22 cellular contexts compared by ENCODE assay signal in genomic region chr2:157355618-157356017, GRCh38. TPM values are rescaled to one million over a fixed set of nuclear protein-coding genes. Genes with fewer than 3 reads are reported as not detected.
DNase-seq lines count a peak whose midpoint lies in the region; ATAC-seq, FAIRE-seq and TF ChIP-seq lines count a peak whose summit lies in the region.
"Had no signal": no experiment of that assay in that cellular context is flagged by ENCODE, and none has a peak within 500 bp of the region (broad histone marks: within the 10 kb centered on the region; RNA-seq: fewer than 3 reads in every experiment).

No MANE protein-coding gene starts in this region.

- no peaks in the 10 kb centered on the region for H3K9me3 ChIP-seq in K562 (replicated peaks; ENCODE audit: control insufficient read depth, insufficient read depth, low read depth, low read length)
- H3K9me3 ChIP-seq: Caco-2 had no signal

- TF ChIP-seq POLR2A in K562 (conservative IDR thresholded peaks at IDR 0.05) = no peak

- H3K27ac ChIP-seq in K562 (ENCODE audit: extremely low read depth, low read depth, low read length) = no peak overlapping the region
- H3K27ac ChIP-seq: coronary artery had no signal

- no peak overlapping the region for H3K27ac Mint-ChIP-seq in activated CD4-positive, alpha-beta T cell treated with anti-CD3 and anti-CD28 coated beads, Interleukin-2, amount 10 ng/mL, durations not matched to agents 24 days and 14 days
- H3K27ac Mint-ChIP-seq: IgD-negative memory B cell had no signal

- H3K27me3 ChIP-seq in K562 (ENCODE audit: control insufficient read depth in 2 of 2, insufficient read depth in 2 of 2, low read length in 2 of 2) = no peaks in the 10 kb centered on the region

- H3K4me3 Mint-ChIP-seq in activated CD4-positive, alpha-beta T cell treated with anti-CD3 and anti-CD28 coated beads, Interleukin-2, amount 10 ng/mL, durations not matched to agents 24 days and 14 days = no peak overlapping the region
- H3K4me3 Mint-ChIP-seq: IgD-negative memory B cell had no signal

- ATAC-seq in K562 = peak; percentile 26; the same call in 1 of the 3 replicates
- no peak for ATAC-seq in HG03175 (IDR thresholded peaks at IDR 0.05; ENCODE audit: unreplicated experiment)
- ATAC-seq: activated CD4-positive, CD25-positive, alpha-beta regulatory T cell treated with anti-CD3 and anti-CD28 coated beads, Interleukin-2, amount 50 U/mL, for 24 hours had no signal

- CTCF ChIA-PET in K562 (lab: Yijun Ruan, JAX; ENCODE audit: low intra/inter-chr PET ratio) = no interaction called here

- H3K4me2 ChIP-seq in K562 (ENCODE audit: insufficient read depth, low read length) = no peak overlapping the region

- no peaks in the 10 kb centered on the region for H3K79me2 ChIP-seq in K562 (ENCODE audit: control insufficient read depth, insufficient read depth, low read length)

- peak; percentile 30 for DNase-seq in AG08396 (ENCODE audit: low spot score)
- DNase-seq in HCEC 1CT = peak; percentile 56
- DNase-seq in K562 (ENCODE audit: extremely low read depth in 1 of 4, low spot score in 3 of 4) = no peak
- peak; percentile 4 for DNase-seq in iris pigment epithelial cell (ENCODE audit: low read depth)
- no peak for DNase-seq in activated CD4-positive, alpha-beta T cell treated with anti-CD3 and anti-CD28 coated beads, Interleukin-2, amount 50 U/mL, for 48 hours
- DNase-seq in activated CD4-positive, alpha-beta T cell treated with anti-CD3 and anti-CD28 coated beads, Interleukin-2, amount 10 ng/mL, durations not matched to agents 24 days and 14 days = no peak
- DNase-seq in kidney glomerular epithelial cell (lab: John Stamatoyannopoulos, UW) = no peak
- DNase-seq: activated naive CD4-positive, alpha-beta T cell; head of caudate nucleus; kidney; NCI-H1092 treated with DMSO at 0.1 percent for 48 hours; NCI-H82; RPMI8226; stimulated activated CD4-positive, alpha-beta T cell treated with anti-CD3 and anti-CD28 coated beads, Interleukin-2, amount 100 ng/mL, for 48 hours had no signal

- no peak for FAIRE-seq in K562 (lab: Jason Lieb, UNC)
- FAIRE-seq: endothelial cell of umbilical vein, GM19239, kidney had no signal

- H3K36me3 ChIP-seq in K562 (ENCODE audit: control insufficient read depth, insufficient read depth, low read length) = no peaks in the 10 kb centered on the region

- in situ Hi-C loops in K562 (cut with MboI) = no loop called here

- intact Hi-C loops in K562 (cut with micrococcal nuclease) = no loop called here
- intact Hi-C loops in activated CD4-positive, alpha-beta T cell treated with anti-CD3 and anti-CD28 coated beads, Interleukin-2, amount 10 ng/mL, durations not matched to agents 24 days and 14 days (cut with micrococcal nuclease) = no loop called here

- POLR2A ChIA-PET in K562 (lab: Yijun Ruan, JAX) = interaction anchor here (0.6 to 1.1 kb wide), 2 partner anchors 19 to 120 kb away, joined by 3 to 4 read pairs; no protein-coding TSS in a partner anchor

- no peaks in the 10 kb centered on the region for H3K4me1 ChIP-seq in K562 (replicated peaks in 1 of 2; ENCODE audit: control insufficient read depth in 2 of 2, insufficient read depth in 2 of 2, low read length in 2 of 2)

- H4K20me1 ChIP-seq in K562 (replicated peaks; ENCODE audit: control insufficient read depth, insufficient read depth, low read length) = no peaks in the 10 kb centered on the region

- TF ChIP-seq CTCF in K562 (IDR thresholded peaks at IDR 0.05 in 2 of 3, conservative IDR thresholded peaks at IDR 0.05 in 1 of 3; ENCODE audit: insufficient read depth in 2 of 3, low read depth in 1 of 3, low read length in 3 of 3) = no peak

- no peak overlapping the region for H3K9ac ChIP-seq in K562 (ENCODE audit: insufficient read depth in 1 of 2, low read depth in 2 of 2, low read length in 2 of 2)

- no peak for TF ChIP-seq EP300 in K562 (IDR thresholded peaks at IDR 0.05; ENCODE audit: low read length)

- H3K9me1 ChIP-seq in K562 (ENCODE audit: control insufficient read depth, insufficient read depth, low read length) = no peaks in the 10 kb centered on the region

- no peak for TF ChIP-seq RAD21 in K562 (CRISPR knock-in tag; conservative IDR thresholded peaks at IDR 0.05 in 1 of 2, IDR thresholded peaks at IDR 0.05 in 1 of 2)

- H3K27me3 Mint-ChIP-seq in activated CD4-positive, alpha-beta T cell treated with anti-CD3 and anti-CD28 coated beads, Interleukin-2, amount 10 ng/mL, durations not matched to agents 24 days and 14 days = no peaks in the 10 kb centered on the region
- H3K27me3 Mint-ChIP-seq: IgD-negative memory B cell had no signal

- H3K4me3 ChIP-seq in K562 = no peak overlapping the region
- H3K4me3 ChIP-seq: coronary artery had no signal

- whole genome bisulfite sequencing in K562 (ENCODE audit: insufficient coverage, low coverage, missing lambda C conversion rate) = 0% methylated on average over 1 of the region's 1 CpG

- no peak overlapping the region for H2AFZ ChIP-seq in K562 (ENCODE audit: low read depth, low read length)

- H3K36me3 Mint-ChIP-seq in activated CD4-positive, alpha-beta T cell treated with anti-CD3 and anti-CD28 coated beads, Interleukin-2, amount 10 ng/mL, durations not matched to agents 24 days and 14 days (ENCODE audit: low read depth) = peaks cover 20% of the 10 kb centered on the region
- H3K36me3 Mint-ChIP-seq: IgD-negative memory B cell had no signal

- peaks cover 11% of the 10 kb centered on the region for H3K9me3 Mint-ChIP-seq in activated CD4-positive, alpha-beta T cell treated with anti-CD3 and anti-CD28 coated beads, Interleukin-2, amount 10 ng/mL, durations not matched to agents 24 days and 14 days
- H3K9me3 Mint-ChIP-seq: IgD-negative memory B cell had no signal

- no TSS peak for BruUV-seq in K562 (replicated peaks; lab: Mats Ljungman, UMichigan)

- H3K4me1 Mint-ChIP-seq in activated CD4-positive, alpha-beta T cell treated with anti-CD3 and anti-CD28 coated beads, Interleukin-2, amount 10 ng/mL, durations not matched to agents 24 days and 14 days = no peaks in the 10 kb centered on the region
- H3K4me1 Mint-ChIP-seq: IgD-negative memory B cell had no signal

TF ChIP-seq in K562, 482 proteins besides CTCF, POLR2A, EP300 and RAD21:
- TF ChIP-seq JUND (IDR thresholded peaks at IDR 0.05; ENCODE audit: borderline replicate concordance, low read depth, low read length) = no peak
- TF ChIP-seq JUND (tag; IDR thresholded peaks at IDR 0.05; ENCODE audit: borderline replicate concordance, low read depth, low read length) = peak; percentile 31; the same call in 1 of the 3 replicates
- no peak for TF ChIP-seq PHTF2 (CRISPR knock-in tag; IDR thresholded peaks at IDR 0.05)

RNA-seq across cellular contexts. Expression of gene ERMN, which starts 30.0 kb away (rescaled TPM):
- 0.14 TPM in 1 of 2 replicates, not detected in the other for total RNA-seq in K562 (2011; cell fraction: chromatin; rRNA removed; ENCODE audit: low replicate concordance)
- not detected in 2 replicates for total RNA-seq in K562 (2011; cell fraction: nucleolus; rRNA removed)
- total RNA-seq in K562 (2011; cell fraction: nucleoplasm; rRNA removed) = not detected in 2 replicates
- total RNA-seq in K562 (2014; rRNA removed) = not detected in 2 replicates
- 0.07 and 0.10 TPM in 2 replicates for total RNA-seq in K562 (2014; rRNA removed; fragmentation: Illumina TruSeq; extraction: Trizol)
- 0.04 TPM in 1 of 2 replicates, not detected in the other for total RNA-seq in K562 (2015; rRNA removed; fragmentation: Illumina TruSeq; extraction: Trizol)
- total RNA-seq in K562 (2021) = not detected in 2 replicates
- polyA plus RNA-seq in K562 (2011; rRNA removed) = 0.11 and 0.14 TPM in 2 replicates
- polyA plus RNA-seq in K562 (2011; cell fraction: cytosol; rRNA removed) = not detected in 2 replicates
- polyA plus RNA-seq in K562 (2011; cell fraction: nucleus; rRNA removed) = 0.08 and 0.11 TPM in 2 replicates
- polyA plus RNA-seq in K562 (2012) = 0.07 and 0.14 TPM in 2 replicates
- polyA plus RNA-seq in K562 (2014; fragmentation: Illumina TruSeq; extraction: Trizol) = 0.03 TPM in 1 of 2 replicates, not detected in the other
- polyA plus RNA-seq in K562 (2014; fragmentation: Nextera tagmentation; extraction: Ambion mirVana) = under 1 TPM; 0.03 to 0.07 TPM
- not detected in 2 replicates for polyA plus RNA-seq in K562 (2014; rRNA removed)
- not detected in 2 replicates for polyA minus RNA-seq in K562 (2011; rRNA and poly(A)+ RNA removed)
- not detected in 2 replicates for polyA minus RNA-seq in K562 (2011; cell fraction: cytosol; rRNA and poly(A)+ RNA removed)
- polyA minus RNA-seq in K562 (2011; cell fraction: nucleus; rRNA and poly(A)+ RNA removed) = not detected in 2 replicates
- total RNA-seq in activated CD4-positive, alpha-beta T cell treated with anti-CD3 and anti-CD28 coated beads, Interleukin-2, amount 10 ng/mL, durations not matched to agents 24 days and 14 days = 1.4 and 1.6 TPM in 2 replicates
- total RNA-seq: endothelial cell of umbilical vein, osteocyte had no signal
- polyA plus RNA-seq: endothelial cell of umbilical vein had no signal

Comparison
In these comparisons a context has a peak if more than half of its experiments do, and no peak if none do; other contexts are left out.
1. DNase-seq: peak in AG08396 (single experiment), HCEC 1CT (single experiment) and iris pigment epithelial cell (single experiment); none in K562 (0 of 4), activated CD4-positive, alpha-beta T cell treated with anti-CD3 and anti-CD28 coated beads, Interleukin-2, amount 50 U/mL, for 48 hours (0 of 2), activated CD4-positive, alpha-beta T cell treated with anti-CD3 and anti-CD28 coated beads, Interleukin-2, amount 10 ng/mL, durations not matched to agents 24 days and 14 days (single experiment) and kidney glomerular epithelial cell (single experiment).